ENCODE assay signal across 8 cellular contexts in the genomic region with DNA sequence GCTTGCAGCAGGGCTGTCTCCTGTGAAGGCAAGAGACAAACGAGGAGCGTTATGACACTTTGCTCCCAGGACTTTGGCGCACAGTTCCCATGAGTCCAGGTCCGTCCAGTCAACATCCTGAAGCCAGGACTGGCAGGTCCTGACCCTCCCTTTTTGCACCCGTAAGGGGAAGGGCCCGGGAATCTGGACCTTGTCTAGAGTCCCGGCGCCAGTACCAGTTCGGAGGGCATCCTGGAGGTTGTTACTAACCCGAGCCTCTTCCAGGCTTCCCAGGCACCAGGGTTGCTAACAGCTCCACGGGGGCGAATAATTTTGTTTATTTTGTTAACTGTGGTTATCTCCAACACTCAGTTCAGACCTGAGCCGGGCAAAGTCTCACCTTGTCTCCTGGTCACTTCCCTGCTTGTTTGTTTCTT. TPM values are rescaled to one million over a fixed set of nuclear protein-coding genes. Genes with fewer than 3 reads are reported as not detected.
DNase-seq lines count a peak whose midpoint lies in the region; ATAC-seq and TF ChIP-seq lines count a peak whose summit lies in the region.

No MANE protein-coding gene starts in this region.

- BruUV-seq in OCI-LY7 (replicated peaks; lab: Mats Ljungman, UMichigan): no TSS peak

- peaks cover 8 to 20% of the 10 kb centered on the region in 2 donors for H3K27me3 Mint-ChIP-seq in effector memory CD8-positive, alpha-beta T cell

- H3K27ac Mint-ChIP-seq in effector memory CD8-positive, alpha-beta T cell: peak overlapping the region; percentile 90 to 92

- CTCF ChIA-PET in OCI-LY7 (lab: Charles Lee; ENCODE audit: unreplicated experiment): interaction anchor here (0.6 to 1.2 kb wide), 8 partner anchors 144 to 379 kb away, joined by 3 to 4 read pairs (median 4); no protein-coding TSS in a partner anchor

- H3K27me3 ChIP-seq in vagina: no peaks in the 10 kb centered on the region

- no peaks in the 10 kb centered on the region for H3K9me2 ChIP-seq in OCI-LY7 (ENCODE audit: insufficient read depth, low read length)

- peaks cover 13 to 30% of the 10 kb centered on the region in 2 donors for H3K4me1 Mint-ChIP-seq in effector memory CD8-positive, alpha-beta T cell (ENCODE audit: low read depth in 2 of 2)

- peak overlapping the region; percentile 99 for H2AFZ ChIP-seq in OCI-LY7 (ENCODE audit: low read length)

- no peaks in the 10 kb centered on the region for H4K20me1 ChIP-seq in OCI-LY7 (ENCODE audit: insufficient read depth, low read length)

- H3K27ac ChIP-seq in OCI-LY7 (ENCODE audit: low read depth, low read length, poor library complexity, severe bottlenecking) (no peak overlapping the region), vagina (peak overlapping the region; percentile 83)

- peak overlapping the region; percentile 89 to 91 for H3K4me3 Mint-ChIP-seq in effector memory CD8-positive, alpha-beta T cell

- in situ Hi-C loops in GM13976 (cut with MboI; ENCODE audit: low sequenced_read_pairs, unreplicated experiment): loop anchor here (25.0 kb wide), 1 partner anchor 371 kb away; no protein-coding TSS in a partner anchor

- POLR2A ChIA-PET in OCI-LY7 (lab: Charles Lee): interaction anchor here (0.6 to 1.7 kb wide), 11 partner anchors 10 to 1550 kb away, joined by 3 to 10 read pairs (median 4); partner anchors contain the start of gene ALG14

- H3K36me3 ChIP-seq in OCI-LY7 (ENCODE audit: insufficient read depth, low read length): no peaks in the 10 kb centered on the region; the same call in 1 of the 2 replicates
- no peaks in the 10 kb centered on the region for H3K36me3 ChIP-seq in vagina

- ATAC-seq in effector memory CD8-positive, alpha-beta T cell (replicated peaks): no peak

- no peak for TF ChIP-seq CTCF in OCI-LY7 (conservative IDR thresholded peaks at IDR 0.05; ENCODE audit: low read length)
- no peak for TF ChIP-seq CTCF in vagina (IDR thresholded peaks at IDR 0.05)
- TF ChIP-seq CTCF in GM13976 (IDR thresholded peaks at IDR 0.05; ENCODE audit: borderline replicate concordance, control extremely low read depth, extremely low read depth, insufficient read depth, missing control alignments): no peak

- no peaks in the 10 kb centered on the region for H3K9me3 Mint-ChIP-seq in effector memory CD8-positive, alpha-beta T cell

- H3K4me3 ChIP-seq in OCI-LY7 (ENCODE audit: low read depth, low read length, poor library complexity, severe bottlenecking) (peak overlapping the region; percentile 99), vagina (peak overlapping the region; percentile 64 to 69)

- H3K4me2 ChIP-seq in OCI-LY7 (ENCODE audit: low read length): peak overlapping the region; percentile 91

- no peak for TF ChIP-seq POLR2A in vagina (IDR thresholded peaks at IDR 0.05)

- DNase-seq in DMS53 (lab: John Stamatoyannopoulos, UW): peak; percentile 76
- no peak for DNase-seq in OCI-LY7 (ENCODE audit: low spot score)
- DNase-seq in effector memory CD8-positive, alpha-beta T cell: peak in 1 of 3 experiments; percentile 4
- peak; percentile 75 for DNase-seq in midbrain (lab: John Stamatoyannopoulos, UW)
- no peak for DNase-seq in vagina (ENCODE audit: extremely low spot score in 2 of 2)
- DNase-seq in GM13976 (ENCODE audit: low spot score): no peak
- no peak for DNase-seq in HCEC 1CT
- DNase-seq in retina: no peak

- H3K9me3 ChIP-seq in OCI-LY7 (ENCODE audit: low read length): no peaks in the 10 kb centered on the region
- H3K9me3 ChIP-seq in vagina: no peaks in the 10 kb centered on the region

- H3K4me1 ChIP-seq in OCI-LY7 (ENCODE audit: insufficient read depth, low read length, poor library complexity, severe bottlenecking) (peaks cover 6% of the 10 kb centered on the region), vagina (peaks cover 53% of the 10 kb centered on the region)

- H3K79me2 ChIP-seq in OCI-LY7 (ENCODE audit: insufficient read depth, low read depth, low read length): peaks cover 6% of the 10 kb centered on the region; the same call in 1 of the 2 replicates

- intact Hi-C loops in OCI-LY7 (cut with micrococcal nuclease; ENCODE audit: unreplicated experiment): loop anchor here (10.0 kb wide), 2 partner anchors 269 to 1491 kb away; partner anchors contain the start of gene PTBP2
- intact Hi-C loops in vagina (cut with DNase I): loop anchor here (2.0 to 5.0 kb wide), 2 partner anchors 147 to 161 kb away; partner anchors contain the start of gene ALG14

- peaks cover 12% of the 10 kb centered on the region for H3K36me3 Mint-ChIP-seq in effector memory CD8-positive, alpha-beta T cell (ENCODE audit: insufficient read depth)

RNA-seq across cellular contexts. Expression of gene RWDD3, which starts 0.7 kb away (rescaled TPM):
- total RNA-seq in OCI-LY7 (2014; rRNA removed; shearing (Covaris generic)): 10.9 and 11.7 TPM in 2 replicates
- 20.7 and 20.9 TPM in 2 replicates for total RNA-seq in OCI-LY7 (2022)
- total RNA-seq in vagina: 17.9 TPM

Comparison
In these comparisons a context has a peak if more than half of its experiments do, and no peak if none do; other contexts are left out.
1. DNase-seq: peak in DMS53 (single experiment) and midbrain (single experiment); none in OCI-LY7 (single experiment), vagina (0 of 2), GM13976 (single experiment), HCEC 1CT (single experiment) and retina (single experiment).